In genomic region chr1:99851850-99852454, GRCh38 we compare ENCODE assay signal across 11 cellular contexts. TPM values are rescaled to one million over a fixed set of nuclear protein-coding genes. Genes with fewer than 3 reads are reported as not detected.
DNase-seq lines count a peak whose midpoint lies in the region; ATAC-seq, FAIRE-seq and TF ChIP-seq lines count a peak whose summit lies in the region.
"Had no signal": no experiment of that assay in that cellular context is flagged by ENCODE, and none has a peak within 500 bp of the region (broad histone marks: within the 10 kb centered on the region; RNA-seq: fewer than 3 reads in every experiment).

No MANE protein-coding gene starts in this region.

- H3K27ac Mint-ChIP-seq in activated naive CD8-positive, alpha-beta T cell treated with anti-CD3 and anti-CD28 coated beads, Interleukin-2, amount 50 U/mL, for 24 hours: no peak overlapping the region

- no peaks in the 10 kb centered on the region for H3K27me3 ChIP-seq in liver (ENCODE audit: control insufficient read depth in 4 of 4, insufficient read depth in 4 of 4, low read length in 3 of 4)
- H3K27me3 ChIP-seq in HepG2 (ENCODE audit: control insufficient read depth in 1 of 2, insufficient read depth in 2 of 2, low read length in 2 of 2): no peaks in the 10 kb centered on the region; a peak in 1 of 5 replicates
- H3K27me3 ChIP-seq in ascending aorta: no peaks in the 10 kb centered on the region

- in situ Hi-C loops in HepG2 (cut with HindIII; ENCODE audit: extremely low pct_ligation_motif_present, low pct_unique_long_range_greater_than_20kb): no loop called here

- no peak for TF ChIP-seq RAD21 in liver (IDR thresholded peaks at IDR 0.05)
- TF ChIP-seq RAD21 in HepG2 (CRISPR knock-in tag; IDR thresholded peaks at IDR 0.05): no peak

- no peak for TF ChIP-seq CTCF in liver (IDR thresholded peaks at IDR 0.05; ENCODE audit: low read depth, low read length, missing input control)
- no peak for TF ChIP-seq CTCF in HepG2 (CRISPR knock-in tag; IDR thresholded peaks at IDR 0.05)
- TF ChIP-seq CTCF in ascending aorta (IDR thresholded peaks at IDR 0.05): no peak

- peaks cover 3 to 18% (median 12%) of the 10 kb centered on the region in 4 donors for H3K4me1 ChIP-seq in liver (ENCODE audit: control insufficient read depth in 4 of 4, insufficient read depth in 4 of 4, low read length in 3 of 4)
- H3K4me1 ChIP-seq in HepG2 (ENCODE audit: insufficient read depth, low read length): peaks cover 29% of the 10 kb centered on the region
- peaks cover 4 to 6% of the 10 kb centered on the region in 2 donors for H3K4me1 ChIP-seq in ascending aorta

- H4K20me1 ChIP-seq in HepG2 (ENCODE audit: insufficient read depth, low read length): no peaks in the 10 kb centered on the region

- no peak for FAIRE-seq in HepG2 (lab: Jason Lieb, UNC)
- FAIRE-seq: GM12891 had no signal

- H3K4me1 Mint-ChIP-seq in activated naive CD8-positive, alpha-beta T cell treated with anti-CD3 and anti-CD28 coated beads, Interleukin-2, amount 50 U/mL, for 24 hours: peaks cover 26% of the 10 kb centered on the region

- DNase-seq in HepG2 (ENCODE audit: low spot score): no peak
- no peak for DNase-seq in activated naive CD8-positive, alpha-beta T cell treated with anti-CD3 and anti-CD28 coated beads, Interleukin-2, amount 50 U/mL, for 24 hours
- DNase-seq in midbrain (lab: John Stamatoyannopoulos, UW): peak; percentile 31
- DNase-seq in ascending aorta (ENCODE audit: low spot score in 2 of 2): no peak
- DNase-seq: NCI-H2107 had no signal

- H3K27me3 Mint-ChIP-seq in activated naive CD8-positive, alpha-beta T cell treated with anti-CD3 and anti-CD28 coated beads, Interleukin-2, amount 50 U/mL, for 24 hours: no peaks in the 10 kb centered on the region

- peaks cover 3% of the 10 kb centered on the region for H3K79me2 ChIP-seq in HepG2 (ENCODE audit: insufficient read depth, low read length)

- TF ChIP-seq POLR2A in HepG2 (IDR thresholded peaks at IDR 0.05; ENCODE audit: insufficient read depth in 1 of 2, low read depth in 2 of 2, low read length in 2 of 2): no peak

- POLR2A ChIA-PET in HepG2 (lab: Yijun Ruan, JAX): no interaction called here

- no TSS peak for BruUV-seq in HepG2 (replicated peaks; lab: Mats Ljungman, UMichigan)

- H3K36me3 Mint-ChIP-seq in activated naive CD8-positive, alpha-beta T cell treated with anti-CD3 and anti-CD28 coated beads, Interleukin-2, amount 50 U/mL, for 24 hours (ENCODE audit: low read depth): peaks cover 18% of the 10 kb centered on the region

- H3K9me3 ChIP-seq in liver (ENCODE audit: control insufficient read depth in 4 of 4, low read length in 3 of 4): no peaks in the 10 kb centered on the region
- no peaks in the 10 kb centered on the region for H3K9me3 ChIP-seq in HepG2 (ENCODE audit: low read length)
- no peaks in the 10 kb centered on the region for H3K9me3 ChIP-seq in ascending aorta
- H3K9me3 ChIP-seq: prostate gland had no signal

- TF ChIP-seq EP300 in HepG2 (IDR thresholded peaks at IDR 0.05; ENCODE audit: low read depth in 2 of 2, low read length in 2 of 2): no peak
- TF ChIP-seq EP300 in HepG2 (CRISPR knock-in tag; IDR thresholded peaks at IDR 0.05; ENCODE audit: borderline replicate concordance): no peak

- WGBS in liver: 43% methylated on average over 4 of the region's 4 CpGs
- 90% methylated on average over 4 of the region's 4 CpGs for WGBS in HepG2 (ENCODE audit: low lambda C conversion rate)

- intact Hi-C loops in HepG2 (cut with micrococcal nuclease; ENCODE audit: unreplicated experiment): loop anchor here (2.0 kb wide), 1 partner anchor 15 kb away; no protein-coding TSS in a partner anchor
- intact Hi-C loops in ascending aorta (cut with DNase I): loop anchor here (2.0 to 5.0 kb wide), 5 partner anchors 43 to 505 kb away; partner anchors contain the start of genes SASS6, SLC35A3 and TRMT13

- CTCF ChIA-PET in HepG2 (lab: Yijun Ruan, JAX; ENCODE audit: low intra/inter-chr PET ratio, low total read pairs): no interaction called here

- no peaks in the 10 kb centered on the region for H3K9me3 Mint-ChIP-seq in activated naive CD8-positive, alpha-beta T cell treated with anti-CD3 and anti-CD28 coated beads, Interleukin-2, amount 50 U/mL, for 24 hours

- no peak overlapping the region for H2AFZ ChIP-seq in HepG2 (ENCODE audit: low read length)

- peak overlapping the region; percentile 1 for H3K4me3 Mint-ChIP-seq in activated naive CD8-positive, alpha-beta T cell treated with anti-CD3 and anti-CD28 coated beads, Interleukin-2, amount 50 U/mL, for 24 hours

- H3K9ac ChIP-seq in liver (ENCODE audit: low read depth in 1 of 2, low read length in 2 of 2) (peak overlapping the region; percentile 12 to 93), HepG2 (ENCODE audit: insufficient read depth, low read depth, low read length) (no peak overlapping the region)

- H3K4me2 ChIP-seq in HepG2 (ENCODE audit: low read depth, low read length): no peak overlapping the region

- H3K27ac ChIP-seq in liver (ENCODE audit: low read depth in 1 of 2, low read length in 2 of 2) (peak overlapping the region; percentile 46 to 59), HepG2 (ENCODE audit: extremely low read length, insufficient read depth, low read length) (no peak overlapping the region), ascending aorta (no peak overlapping the region)
- H3K27ac ChIP-seq: prostate gland had no signal

- H3K4me3 ChIP-seq in liver (ENCODE audit: low read depth in 1 of 3, low read length in 3 of 3) (peak overlapping the region; percentile 30 to 98 (median 94)), HepG2 (replicated peaks in 1 of 3; ENCODE audit: insufficient read depth in 1 of 3, low read depth in 2 of 3, low read length in 3 of 3) (no peak overlapping the region), ascending aorta (peak overlapping the region in 1 of 2 donors; percentile 84)

- H3K36me3 ChIP-seq in liver (ENCODE audit: control insufficient read depth in 4 of 4, insufficient read depth in 3 of 4, low read depth in 1 of 4, low read length in 3 of 4) (peaks cover 0 to 8% (median 1%) of the 10 kb centered on the region in 4 donors), HepG2 (replicated peaks in 1 of 2; ENCODE audit: control insufficient read depth in 1 of 2, insufficient read depth in 2 of 2, low read length in 2 of 2) (peaks cover 2 to 10% of the 10 kb centered on the region in 2 experiments; a peak in 3 of 5 replicates), ascending aorta (peaks cover 0 to 9% of the 10 kb centered on the region in 2 donors)
- H3K36me3 ChIP-seq: prostate gland had no signal

- ATAC-seq in HepG2: no peak
- ATAC-seq in activated naive CD8-positive, alpha-beta T cell treated with anti-CD3 and anti-CD28 coated beads, Interleukin-2, amount 50 U/mL, for 24 hours: no peak
- no peak for ATAC-seq in HG03280 (IDR thresholded peaks at IDR 0.05; ENCODE audit: unreplicated experiment)
- no peak for ATAC-seq in HG02884 (IDR thresholded peaks at IDR 0.05; ENCODE audit: unreplicated experiment)
- no peak for ATAC-seq in HG02759 (IDR thresholded peaks at IDR 0.05; ENCODE audit: unreplicated experiment)

TF ChIP-seq in liver, 16 proteins besides CTCF, POLR2A, EP300 and RAD21 (continues in another document):
- TF ChIP-seq, protein P1, sequence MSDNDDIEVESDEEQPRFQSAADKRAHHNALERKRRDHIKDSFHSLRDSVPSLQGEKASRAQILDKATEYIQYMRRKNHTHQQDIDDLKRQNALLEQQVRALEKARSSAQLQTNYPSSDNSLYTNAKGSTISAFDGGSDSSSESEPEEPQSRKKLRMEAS (IDR thresholded peaks at IDR 0.05): no peak
- TF ChIP-seq FOXA1 (IDR thresholded peaks at IDR 0.05) (no peak), NR2F2 (IDR thresholded peaks at IDR 0.05) (no peak), FOXA2 (IDR thresholded peaks at IDR 0.05) (no peak), YY1 (IDR thresholded peaks at IDR 0.05) (no peak), HNF4A (conservative IDR thresholded peaks at IDR 0.05) (no peak), RXRA (IDR thresholded peaks at IDR 0.05) (no peak)

TF ChIP-seq in HepG2, 621 proteins besides CTCF, POLR2A, EP300 and RAD21 (continues in another document):
- no peak for TF ChIP-seq ZNF274 (CRISPR knock-in tag; IDR thresholded peaks at IDR 0.05)
- peak in 1 of 2 experiments; percentile 49; a peak in 1 of 4 replicates for TF ChIP-seq MAFK (conservative IDR thresholded peaks at IDR 0.05 in 1 of 2, IDR thresholded peaks at IDR 0.05 in 1 of 2; ENCODE audit: low read length in 2 of 2)

RNA-seq across cellular contexts. Expression of gene AGL, which starts 1.8 kb away (rescaled TPM):
- total RNA-seq in liver: 10 to 100 TPM; 16.9 to 78.5 TPM
- polyA plus RNA-seq in liver: 10 to 100 TPM; 10.1 to 23.0 TPM
- 13.1 and 28.0 TPM in 2 replicates for total RNA-seq in HepG2 (2016; rRNA removed; fragmentation: Illumina TruSeq; extraction: Trizol)
- total RNA-seq in HepG2 (2016; cell fraction: cytosol; rRNA removed; fragmentation: Illumina TruSeq; extraction: Trizol; ENCODE audit: low read depth): 1.1 and 1.9 TPM in 2 replicates
- 12.5 and 27.4 TPM in 2 replicates for total RNA-seq in HepG2 (2016; cell fraction: insoluble cytoplasmic fraction; rRNA removed; fragmentation: Illumina TruSeq; extraction: Trizol)
- total RNA-seq in HepG2 (2016; cell fraction: membrane; rRNA removed; fragmentation: Illumina TruSeq; extraction: Trizol): 4.2 and 4.7 TPM in 2 replicates
- total RNA-seq in HepG2 (2016; cell fraction: nucleus; rRNA removed; fragmentation: Illumina TruSeq; extraction: Trizol): 15.4 and 17.3 TPM in 2 replicates
- 3.9 and 4.3 TPM in 2 replicates for polyA plus RNA-seq in HepG2 (2011; rRNA removed)
- polyA plus RNA-seq in HepG2 (2011; cell fraction: cytosol; rRNA removed): 1.2 and 2.1 TPM in 2 replicates
- 6.2 and 7.1 TPM in 2 replicates for polyA plus RNA-seq in HepG2 (2011; cell fraction: nucleus; rRNA removed)
- polyA plus RNA-seq in HepG2 (2012): 7.7 and 9.8 TPM in 2 replicates
- 0.58 and 0.61 TPM in 2 replicates for polyA plus RNA-seq in HepG2 (2016; cell fraction: cytosol; fragmentation: Illumina TruSeq; extraction: Trizol; ENCODE audit: low read depth)
- polyA plus RNA-seq in HepG2 (2016; cell fraction: insoluble cytoplasmic fraction; fragmentation: Illumina TruSeq; extraction: Trizol; ENCODE audit: low read depth): 13.4 and 15.7 TPM in 2 replicates
- 1.3 and 1.5 TPM in 2 replicates for polyA plus RNA-seq in HepG2 (2016; cell fraction: membrane; fragmentation: Illumina TruSeq; extraction: Trizol; ENCODE audit: low read depth)
- polyA plus RNA-seq in HepG2 (2016; cell fraction: nucleus; fragmentation: Illumina TruSeq; extraction: Trizol; ENCODE audit: insufficient read depth, low read depth): 17.2 and 17.6 TPM in 2 replicates
- 5.1 and 7.4 TPM in 2 replicates for polyA minus RNA-seq in HepG2 (2011; rRNA and poly(A)+ RNA removed; ENCODE audit: low replicate concordance)
- 8.9 TPM in 2 replicates for polyA minus RNA-seq in HepG2 (2011; cell fraction: cytosol; rRNA and poly(A)+ RNA removed)
- 19.3 and 22.3 TPM in 2 replicates for polyA minus RNA-seq in HepG2 (2011; cell fraction: nucleus; rRNA and poly(A)+ RNA removed)
- total RNA-seq in ascending aorta: 9.9 TPM

Comparison
In these comparisons a context has a peak if more than half of its experiments do, and no peak if none do; other contexts are left out.
1. H3K27ac ChIP-seq: peak in liver (2 of 2); none in HepG2 (single experiment) and ascending aorta (0 of 2).
2. H3K4me3 ChIP-seq: peak in liver (3 of 3); none in HepG2 (0 of 3).